In genomic region chr2:73037947-73038585, GRCh38 we compare ENCODE assay signal across 26 cellular contexts.
"Had no signal": no experiment of that assay in that cellular context is flagged by ENCODE, and none has a peak within 500 bp of the region (broad histone marks: within the 10 kb centered on the region; RNA-seq: fewer than 3 reads in every experiment).

No MANE protein-coding gene starts in this region.

- H3K36me3 Mint-ChIP-seq: mesothelial cell of epicardium, natural killer cell, WTC11 had no signal

- H3K27ac ChIP-seq: adrenal gland, ascending aorta, brain microvascular endothelial cell, left ventricle myocardium inferior, thyroid gland, upper lobe of right lung had no signal

- DNase-seq: activated CD8-positive, alpha-beta memory T cell treated with anti-CD3 and anti-CD28 coated beads for 24 hours; activated CD8-positive, alpha-beta memory T cell treated with anti-CD3 and anti-CD28 coated beads, Interleukin-2, amount 50 U/mL, for 48 hours; activated naive CD4-positive, alpha-beta T cell; activated T-cell treated with anti-CD3 and anti-CD28 coated beads, Interleukin-2, amount 50 U/mL, for 4 hours; adrenal gland; brain microvascular endothelial cell; central memory CD4-positive, alpha-beta T cell; dermis blood vessel endothelial cell; effector memory CD4-positive, alpha-beta T cell; foreskin melanocyte; immature natural killer cell; left ventricle myocardium inferior; natural killer cell; retina; stimulated activated CD4-positive, alpha-beta T cell treated with anti-CD3 and anti-CD28 coated beads, Interleukin-4, amount 100 ng/mL, for 4 hours; substantia nigra; thyroid gland; upper lobe of right lung had no signal

- H3K4me1 ChIP-seq: adrenal gland, ascending aorta, thyroid gland, upper lobe of right lung had no signal

- H3K9me3 Mint-ChIP-seq: activated T-cell treated with anti-CD3 and anti-CD28 coated beads, Interleukin-2, amount 50 U/mL, for 4 hours; activated T-helper 2 cell treated with anti-CD3 and anti-CD28 coated beads, Interferon-gamma antibody, Interleukin-2, Interleukin-4, amounts not matched to agents 10 μg/mL and 5 μg/mL and 100 μg/mL, durations not matched to agents 14 hours and 24 hours and 36 hours; immature natural killer cell; mesothelial cell of epicardium; natural killer cell; stimulated activated naive CD8-positive, alpha-beta T cell treated with anti-CD3 and anti-CD28 coated beads, Interleukin-15, Interleukin-2, amounts not matched to agents 100 ng/mL and 50 ng/mL, for 24 hours; WTC11 had no signal

- H3K4me3 Mint-ChIP-seq: activated naive CD8-positive, alpha-beta T cell; activated T-cell treated with anti-CD3 and anti-CD28 coated beads, Interleukin-2, amount 50 U/mL, for 4 hours; immature natural killer cell; mesothelial cell of epicardium; natural killer cell; stimulated activated naive CD8-positive, alpha-beta T cell treated with anti-CD3 and anti-CD28 coated beads, Interleukin-15, Interleukin-2, amounts not matched to agents 100 ng/mL and 50 ng/mL, for 24 hours; WTC11 had no signal

- H3K4me3 ChIP-seq: adrenal gland, ascending aorta, left ventricle myocardium inferior, thyroid gland, upper lobe of right lung had no signal

- H3K27me3 ChIP-seq: adrenal gland, ascending aorta, brain microvascular endothelial cell, thyroid gland, upper lobe of right lung had no signal

- H3K27me3 Mint-ChIP-seq: activated naive CD8-positive, alpha-beta T cell; progenitor cell of endocrine pancreas; stimulated activated naive CD8-positive, alpha-beta T cell treated with anti-CD3 and anti-CD28 coated beads, Interleukin-15, Interleukin-2, amounts not matched to agents 100 ng/mL and 50 ng/mL, for 24 hours had no signal

- H3K36me3 ChIP-seq: ascending aorta, brain microvascular endothelial cell, thyroid gland, upper lobe of right lung had no signal

- H3K4me1 Mint-ChIP-seq: immature natural killer cell, mesothelial cell of epicardium had no signal

- H3K9me3 ChIP-seq: adrenal gland, ascending aorta, left ventricle myocardium inferior, thyroid gland, upper lobe of right lung had no signal

- H3K27ac Mint-ChIP-seq: activated naive CD8-positive, alpha-beta T cell; activated T-helper 2 cell treated with anti-CD3 and anti-CD28 coated beads, Interferon-gamma antibody, Interleukin-2, Interleukin-4, amounts not matched to agents 10 μg/mL and 5 μg/mL and 100 μg/mL, durations not matched to agents 14 hours and 24 hours and 36 hours; immature natural killer cell; mesothelial cell of epicardium; natural killer cell; progenitor cell of endocrine pancreas; stimulated activated naive CD8-positive, alpha-beta T cell treated with anti-CD3 and anti-CD28 coated beads, Interleukin-15, Interleukin-2, amounts not matched to agents 100 ng/mL and 50 ng/mL, for 24 hours; WTC11 had no signal

- ATAC-seq: activated T-cell treated with anti-CD3 and anti-CD28 coated beads, Interleukin-2, amount 50 U/mL, for 4 hours; esophagus mucosa; natural killer cell; upper lobe of right lung; WTC11 had no signal
